9 cellular contexts compared by ENCODE assay signal in genomic region chrY:7344661-7345060, GRCh38.
DNase-seq lines count a peak whose midpoint lies in the region; TF ChIP-seq lines count a peak whose summit lies in the region.
"Had no signal": no experiment of that assay in that cellular context is flagged by ENCODE, and none has a peak within 500 bp of the region (broad histone marks: within the 10 kb centered on the region; RNA-seq: fewer than 3 reads in every experiment).

No MANE protein-coding gene starts in this region.

- BruUV-seq in A673 (replicated peaks; lab: Mats Ljungman, UMichigan) = no TSS peak

- no peak overlapping the region for H3K4me3 Mint-ChIP-seq in activated T-helper 1 cell treated with anti-CD3 and anti-CD28 coated beads, Interleukin-12 subunit alpha, Interleukin-12 subunit beta, Interleukin-2, Interleukin-4 antibody, amounts not matched to agents 30 ng/mL and 10 ng/mL and 1 ng/mL, durations not matched to agents 14 hours and 24 hours and 36 hours

- CTCF ChIA-PET in A673 (lab: Charles Lee) = no interaction called here

- H3K27me3 ChIP-seq in A673 (replicated peaks; ENCODE audit: insufficient read depth, low read depth, low read length, poor library complexity) = no peaks in the 10 kb centered on the region

- H3K27me3 Mint-ChIP-seq in activated T-helper 1 cell treated with anti-CD3 and anti-CD28 coated beads, Interleukin-12 subunit alpha, Interleukin-12 subunit beta, Interleukin-2, Interleukin-4 antibody, amounts not matched to agents 30 ng/mL and 10 ng/mL and 1 ng/mL, durations not matched to agents 14 hours and 24 hours and 36 hours (ENCODE audit: insufficient read depth) = no peaks in the 10 kb centered on the region

- H3K27ac Mint-ChIP-seq in activated T-helper 1 cell treated with anti-CD3 and anti-CD28 coated beads, Interleukin-12 subunit alpha, Interleukin-12 subunit beta, Interleukin-2, Interleukin-4 antibody, amounts not matched to agents 30 ng/mL and 10 ng/mL and 1 ng/mL, durations not matched to agents 14 hours and 24 hours and 36 hours = peak overlapping the region; percentile 53

- H3K4me3 ChIP-seq in HFF-Myc (replicated peaks; ENCODE audit: low read depth, low read length) (no peak overlapping the region), A673 (ENCODE audit: low read depth, low read length, poor library complexity, severe bottlenecking) (no peak overlapping the region)

- no peaks in the 10 kb centered on the region for H3K9me3 ChIP-seq in A673 (ENCODE audit: low read depth, low read length, poor library complexity, severe bottlenecking)

- TF ChIP-seq CTCF in HFF-Myc (IDR thresholded peaks at IDR 0.05; ENCODE audit: low read depth, low read length, missing control alignments) (peak; percentile 50), A673 (conservative IDR thresholded peaks at IDR 0.05; ENCODE audit: low read depth, low read length) (no peak)

- H3K4me1 ChIP-seq in A673 (ENCODE audit: insufficient read depth, low read length, poor library complexity, severe bottlenecking) = no peaks in the 10 kb centered on the region
- H3K4me1 ChIP-seq: parathyroid adenoma had no signal

- DNase-seq in Ammon's horn (ENCODE audit: low spot score) = peak; percentile 52
- DNase-seq in HFF-Myc (ENCODE audit: extremely low read depth, low read depth) = peak; percentile 31
- no peak for DNase-seq in activated T-helper 1 cell treated with anti-CD3 and anti-CD28 coated beads, Interleukin-12 subunit alpha, Interleukin-12 subunit beta, Interleukin-2, Interleukin-4 antibody, amounts not matched to agents 30 ng/mL and 10 ng/mL and 1 ng/mL, durations not matched to agents 14 hours and 24 hours and 36 hours (ENCODE audit: low spot score)
- peak; percentile 53 for DNase-seq in medulla oblongata (ENCODE audit: extremely low spot score)
- no peak for DNase-seq in GM19240 (ENCODE audit: insufficient read length, low spot score)
- DNase-seq in T1000 (lab: John Stamatoyannopoulos, UW) = no peak
- DNase-seq in NCI-H187 treated with DMSO at 0.1 percent for 48 hours (lab: John Stamatoyannopoulos, UW) = no peak
- DNase-seq in A673 (ENCODE audit: low spot score) = no peak

- intact Hi-C loops in activated T-helper 1 cell treated with anti-CD3 and anti-CD28 coated beads, Interleukin-12 subunit alpha, Interleukin-12 subunit beta, Interleukin-2, Interleukin-4 antibody, amounts not matched to agents 30 ng/mL and 10 ng/mL and 1 ng/mL, durations not matched to agents 14 hours and 24 hours and 36 hours (cut with micrococcal nuclease) = no loop called here
- intact Hi-C loops in A673 (cut with micrococcal nuclease; ENCODE audit: unreplicated experiment) = no loop called here

- POLR2A ChIA-PET in A673 (lab: Charles Lee; ENCODE audit: low non-redundant PET) = no interaction called here

- H3K27ac ChIP-seq in A673 (ENCODE audit: low read depth, low read length, poor library complexity, severe bottlenecking) = no peak overlapping the region
- H3K27ac ChIP-seq: parathyroid adenoma had no signal

- no peaks in the 10 kb centered on the region for H3K36me3 ChIP-seq in A673 (ENCODE audit: insufficient read depth, low read length, poor library complexity, severe bottlenecking)

- H3K4me1 Mint-ChIP-seq in activated T-helper 1 cell treated with anti-CD3 and anti-CD28 coated beads, Interleukin-12 subunit alpha, Interleukin-12 subunit beta, Interleukin-2, Interleukin-4 antibody, amounts not matched to agents 30 ng/mL and 10 ng/mL and 1 ng/mL, durations not matched to agents 14 hours and 24 hours and 36 hours (ENCODE audit: low read depth) = peaks cover 35% of the 10 kb centered on the region

- H3K36me3 Mint-ChIP-seq in activated T-helper 1 cell treated with anti-CD3 and anti-CD28 coated beads, Interleukin-12 subunit alpha, Interleukin-12 subunit beta, Interleukin-2, Interleukin-4 antibody, amounts not matched to agents 30 ng/mL and 10 ng/mL and 1 ng/mL, durations not matched to agents 14 hours and 24 hours and 36 hours (ENCODE audit: low read depth) = peaks cover 31% of the 10 kb centered on the region

- no peaks in the 10 kb centered on the region for H3K9me3 Mint-ChIP-seq in activated T-helper 1 cell treated with anti-CD3 and anti-CD28 coated beads, Interleukin-12 subunit alpha, Interleukin-12 subunit beta, Interleukin-2, Interleukin-4 antibody, amounts not matched to agents 30 ng/mL and 10 ng/mL and 1 ng/mL, durations not matched to agents 14 hours and 24 hours and 36 hours

Comparison
In these comparisons a context has a peak if more than half of its experiments do, and no peak if none do; other contexts are left out.
1. DNase-seq: peak in Ammon's horn (single experiment), HFF-Myc (single experiment) and medulla oblongata (single experiment); none in activated T-helper 1 cell treated with anti-CD3 and anti-CD28 coated beads, Interleukin-12 subunit alpha, Interleukin-12 subunit beta, Interleukin-2, Interleukin-4 antibody, amounts not matched to agents 30 ng/mL and 10 ng/mL and 1 ng/mL, durations not matched to agents 14 hours and 24 hours and 36 hours (single experiment), GM19240 (single experiment), T1000 (single experiment), NCI-H187 treated with DMSO at 0.1 percent for 48 hours (single experiment) and A673 (single experiment).